In the genomic region with DNA sequence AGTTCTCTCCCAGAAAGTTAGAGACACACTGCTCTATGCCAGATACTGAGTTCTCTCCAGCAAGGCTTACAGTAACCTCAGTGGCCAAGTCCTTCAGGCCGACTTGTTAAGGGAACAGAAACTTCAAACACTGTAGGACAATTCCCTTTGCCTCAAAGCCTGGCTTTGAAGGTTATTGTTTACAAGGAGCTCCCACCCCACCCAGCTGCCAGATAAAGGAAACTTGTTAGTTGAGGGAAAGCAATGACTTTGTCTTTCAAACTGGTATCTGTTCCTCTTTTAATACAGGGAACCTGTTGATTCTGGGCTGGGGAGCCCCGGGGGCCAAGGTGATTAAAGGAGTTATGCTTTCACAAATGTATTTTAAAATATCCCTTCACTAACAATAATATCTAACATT, we compare ENCODE assay signal across 1 cellular context.
TF ChIP-seq lines count a peak whose summit lies in the region.

No MANE protein-coding gene starts in this region.

TF ChIP-seq in K562, 482 proteins besides CTCF, POLR2A, EP300 and RAD21:
- TF ChIP-seq SMARCA4 (IDR thresholded peaks at IDR 0.05) (no peak), SPI1 (IDR thresholded peaks at IDR 0.05; ENCODE audit: borderline replicate concordance, low read depth, low read length) (peak; percentile 63; the same call in 1 of the 2 replicates), HNRNPH1 (optimal IDR thresholded peaks at IDR 0.05; ENCODE audit: low read depth, low read length) (no peak)
- TF ChIP-seq, protein P1, sequence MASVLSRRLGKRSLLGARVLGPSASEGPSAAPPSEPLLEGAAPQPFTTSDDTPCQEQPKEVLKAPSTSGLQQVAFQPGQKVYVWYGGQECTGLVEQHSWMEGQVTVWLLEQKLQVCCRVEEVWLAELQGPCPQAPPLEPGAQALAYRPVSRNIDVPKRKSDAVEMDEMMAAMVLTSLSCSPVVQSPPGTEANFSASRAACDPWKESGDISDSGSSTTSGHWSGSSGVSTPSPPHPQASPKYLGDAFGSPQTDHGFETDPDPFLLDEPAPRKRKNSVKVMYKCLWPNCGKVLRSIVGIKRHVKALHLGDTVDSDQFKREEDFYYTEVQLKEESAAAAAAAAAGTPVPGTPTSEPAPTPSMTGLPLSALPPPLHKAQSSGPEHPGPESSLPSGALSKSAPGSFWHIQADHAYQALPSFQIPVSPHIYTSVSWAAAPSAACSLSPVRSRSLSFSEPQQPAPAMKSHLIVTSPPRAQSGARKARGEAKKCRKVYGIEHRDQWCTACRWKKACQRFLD (CRISPR knock-in tag; IDR thresholded peaks at IDR 0.05) = 0 out of 2 replicates have a peak, but pooled peaks have one; percentile 13
- TF ChIP-seq, protein P2, sequence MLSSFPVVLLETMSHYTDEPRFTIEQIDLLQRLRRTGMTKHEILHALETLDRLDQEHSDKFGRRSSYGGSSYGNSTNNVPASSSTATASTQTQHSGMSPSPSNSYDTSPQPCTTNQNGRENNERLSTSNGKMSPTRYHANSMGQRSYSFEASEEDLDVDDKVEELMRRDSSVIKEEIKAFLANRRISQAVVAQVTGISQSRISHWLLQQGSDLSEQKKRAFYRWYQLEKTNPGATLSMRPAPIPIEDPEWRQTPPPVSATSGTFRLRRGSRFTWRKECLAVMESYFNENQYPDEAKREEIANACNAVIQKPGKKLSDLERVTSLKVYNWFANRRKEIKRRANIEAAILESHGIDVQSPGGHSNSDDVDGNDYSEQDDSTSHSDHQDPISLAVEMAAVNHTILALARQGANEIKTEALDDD (IDR thresholded peaks at IDR 0.05) = peak; percentile 77
- TF ChIP-seq, protein P3, sequence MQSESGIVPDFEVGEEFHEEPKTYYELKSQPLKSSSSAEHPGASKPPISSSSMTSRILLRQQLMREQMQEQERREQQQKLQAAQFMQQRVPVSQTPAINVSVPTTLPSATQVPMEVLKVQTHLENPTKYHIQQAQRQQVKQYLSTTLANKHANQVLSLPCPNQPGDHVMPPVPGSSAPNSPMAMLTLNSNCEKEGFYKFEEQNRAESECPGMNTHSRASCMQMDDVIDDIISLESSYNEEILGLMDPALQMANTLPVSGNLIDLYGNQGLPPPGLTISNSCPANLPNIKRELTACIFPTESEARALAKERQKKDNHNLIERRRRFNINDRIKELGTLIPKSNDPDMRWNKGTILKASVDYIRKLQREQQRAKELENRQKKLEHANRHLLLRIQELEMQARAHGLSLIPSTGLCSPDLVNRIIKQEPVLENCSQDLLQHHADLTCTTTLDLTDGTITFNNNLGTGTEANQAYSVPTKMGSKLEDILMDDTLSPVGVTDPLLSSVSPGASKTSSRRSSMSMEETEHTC (IDR thresholded peaks at IDR 0.05) = no peak
